In the genomic region with DNA sequence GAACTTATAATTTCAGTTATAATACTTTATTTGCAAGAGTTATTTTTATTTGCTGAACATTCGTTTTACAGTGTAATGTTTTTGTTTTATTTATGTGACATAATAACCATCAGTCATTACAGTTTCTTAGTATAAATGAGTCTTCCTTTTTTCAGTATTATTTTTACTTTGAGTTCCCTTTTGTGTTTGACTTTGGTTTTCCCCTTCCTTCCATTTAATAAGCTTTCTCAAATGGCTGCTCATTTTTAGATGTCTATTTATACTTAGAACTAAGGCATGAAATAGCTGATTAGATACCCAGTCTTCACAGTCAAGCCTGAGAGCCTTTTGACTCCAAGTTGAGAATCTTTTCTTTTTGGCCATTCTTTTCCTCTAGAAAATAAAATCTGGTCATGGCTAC, we compare ENCODE assay signal across 18 cellular contexts.
A peak's percentile ranks its signal among the peaks of the same experiment; 100 is the strongest.
DNase-seq lines count a peak whose midpoint lies in the region; ATAC-seq, FAIRE-seq and TF ChIP-seq lines count a peak whose summit lies in the region.
"Had no signal": no experiment of that assay in that cellular context is flagged by ENCODE, and none has a peak within 500 bp of the region (broad histone marks: within the 10 kb centered on the region; RNA-seq: fewer than 3 reads in every experiment).

No MANE protein-coding gene starts in this region.

- WGBS in H9 (ENCODE audit: extremely low coverage, insufficient read length, low lambda C conversion rate): no CpG with 5 or more reads among the region's 1 CpG

- H3K4me2 ChIP-seq in DOHH2 (ENCODE audit: low read length) (0 out of 2 replicates have a peak overlapping the region, but pooled peaks have one; percentile 12), H9 (ENCODE audit: insufficient read depth, insufficient read length, low read length) (no peak overlapping the region)
- H3K4me2 ChIP-seq: A549 had no signal

- H3K27ac ChIP-seq in DOHH2 (ENCODE audit: low read depth, low read length) (peak overlapping the region; percentile 30), H9 (ENCODE audit: insufficient read length, low read depth, low read length) (no peak overlapping the region)
- H3K27ac ChIP-seq: A549, Peyer's patch had no signal

- ATAC-seq in GM19351 (IDR thresholded peaks at IDR 0.05; ENCODE audit: unreplicated experiment) (peak; percentile 76), memory B cell (ENCODE audit: low read depth) (peak; percentile 37), HG02973 (IDR thresholded peaks at IDR 0.05; ENCODE audit: unreplicated experiment) (no peak)
- ATAC-seq: A549, SK-N-SH treated with all-trans-retinoic acid at 6 μM for 48 hours had no signal

- H2BK20ac ChIP-seq in H9 (ENCODE audit: low read depth, low read length, poor library complexity, severe bottlenecking): no peak overlapping the region

- H3K79me2 ChIP-seq in DOHH2 (ENCODE audit: control insufficient read depth, low read length) (no peaks in the 10 kb centered on the region), H9 (ENCODE audit: insufficient read depth, low read length) (no peaks in the 10 kb centered on the region)

- H4K5ac ChIP-seq in H9 (ENCODE audit: insufficient read length, low read depth, low read length): no peak overlapping the region

- no peaks in the 10 kb centered on the region for H3K36me3 ChIP-seq in DOHH2 (ENCODE audit: control insufficient read depth, low read length)
- H3K36me3 ChIP-seq: Peyer's patch had no signal

- no peak overlapping the region for H3K14ac ChIP-seq in H9 (ENCODE audit: insufficient read depth, low read length)

- TF ChIP-seq CTCF in DOHH2 (IDR thresholded peaks at IDR 0.05; ENCODE audit: low read depth, low read length, poor library complexity, severe bottlenecking) (no peak), H9 (conservative IDR thresholded peaks at IDR 0.05) (no peak)

- H3K27me3 ChIP-seq in DOHH2 (ENCODE audit: control insufficient read depth, low read length): no peaks in the 10 kb centered on the region
- H3K27me3 ChIP-seq in H9 (ENCODE audit: insufficient read depth, low read length): no peaks in the 10 kb centered on the region
- H3K27me3 ChIP-seq: Peyer's patch had no signal

- H3K27me3 Mint-ChIP-seq in IgD-negative memory B cell: no peaks in the 10 kb centered on the region
- no peaks in the 10 kb centered on the region for H3K27me3 Mint-ChIP-seq in memory B cell
- no peaks in the 10 kb centered on the region; the same call in 1 of the 2 replicates for H3K27me3 Mint-ChIP-seq in H9 (ENCODE audit: low read depth)
- H3K27me3 Mint-ChIP-seq: CD4-positive, alpha-beta memory T cell had no signal

- no peaks in the 10 kb centered on the region for H3K9me3 ChIP-seq in DOHH2 (ENCODE audit: control insufficient read depth, insufficient read depth, low read length)
- H3K9me3 ChIP-seq in H9 (ENCODE audit: control insufficient read depth, low read depth, low read length): no peaks in the 10 kb centered on the region
- H3K9me3 ChIP-seq: A549, Peyer's patch had no signal

- H4K91ac ChIP-seq in H9 (ENCODE audit: insufficient read length, low read depth, low read length): no peak overlapping the region

- H3K4me1 ChIP-seq in DOHH2 (ENCODE audit: control insufficient read depth, low read length): peaks cover 29% of the 10 kb centered on the region
- no peaks in the 10 kb centered on the region for H3K4me1 ChIP-seq in H9 (ENCODE audit: insufficient read depth, low read length)
- H3K4me1 ChIP-seq: A549, Peyer's patch had no signal

- no peak overlapping the region for H2BK15ac ChIP-seq in H9 (ENCODE audit: low read depth, low read length)

- no peak for DNase-seq in memory B cell (ENCODE audit: low spot score in 2 of 2)
- DNase-seq in H9: no peak
- no peak for DNase-seq in H54 (ENCODE audit: insufficient read length, low spot score)
- DNase-seq: CD4-positive, alpha-beta memory T cell; DMS79; NCI-H146; NCI-H2227 treated with DMSO at 0.1 percent for 48 hours; NCI-H526 treated with DMSO at 0.1 percent for 48 hours; Peyer's patch; Right ventricle myocardium superior had no signal

- no peak overlapping the region for H3T11ph ChIP-seq in H9 (ENCODE audit: low read length)

- H3K27ac Mint-ChIP-seq in IgD-negative memory B cell (peak overlapping the region; percentile 56 to 95 (median 76)), memory B cell (no peak overlapping the region), H9 (no peak overlapping the region)
- H3K27ac Mint-ChIP-seq: CD4-positive, alpha-beta memory T cell; T-helper 1 cell treated with Interleukin-12 subunit alpha and Interleukin-12 subunit beta and Interleukin-4 antibody, amounts not matched to agents 30 μg/mL and 1 μg/mL, for 36 hours had no signal

- H3K9me2 ChIP-seq in DOHH2 (replicated peaks; ENCODE audit: control insufficient read depth, low read length): no peaks in the 10 kb centered on the region

- H3K9me3 Mint-ChIP-seq in IgD-negative memory B cell (peaks cover under 1 to 7% (median 1%) of the 10 kb centered on the region in 3 donors), memory B cell (peaks cover 6% of the 10 kb centered on the region), H9 (no peaks in the 10 kb centered on the region; a peak in 1 of 5 replicates)

- no peak overlapping the region for H2BK5ac ChIP-seq in H9 (ENCODE audit: insufficient read length, low read length)

- H3K4ac ChIP-seq in H9 (ENCODE audit: low read depth, low read length): no peak overlapping the region

- no peak overlapping the region for H3K9ac ChIP-seq in H9 (ENCODE audit: extremely low read depth, insufficient read length, low read length)

- H3K4me3 Mint-ChIP-seq in IgD-negative memory B cell: peak overlapping the region; percentile 29 to 93 (median 38)
- no peak overlapping the region for H3K4me3 Mint-ChIP-seq in memory B cell
- no peak overlapping the region for H3K4me3 Mint-ChIP-seq in H9
- H3K4me3 Mint-ChIP-seq: CD4-positive, alpha-beta memory T cell; T-helper 1 cell treated with Interleukin-12 subunit alpha and Interleukin-12 subunit beta and Interleukin-4 antibody, amounts not matched to agents 30 μg/mL and 1 μg/mL, for 36 hours had no signal

- no peak overlapping the region for H2AK5ac ChIP-seq in H9 (ENCODE audit: insufficient read length, low read length)

- H3K36me3 Mint-ChIP-seq in IgD-negative memory B cell: peaks cover 4% of the 10 kb centered on the region
- H3K36me3 Mint-ChIP-seq in memory B cell: no peaks in the 10 kb centered on the region
- H3K36me3 Mint-ChIP-seq in H9 (ENCODE audit: insufficient read depth in 1 of 3, low read depth in 3 of 3): no peaks in the 10 kb centered on the region; a peak in 1 of 7 replicates
- H3K36me3 Mint-ChIP-seq: CD4-positive, alpha-beta memory T cell had no signal

- H3K4me3 ChIP-seq in DOHH2 (ENCODE audit: low read length): no peak overlapping the region
- H3K4me3 ChIP-seq: A549, Peyer's patch had no signal

- H3K23ac ChIP-seq in H9 (ENCODE audit: insufficient read length, low read depth, low read length): no peak overlapping the region

- no peak overlapping the region for H3K56ac ChIP-seq in H9 (ENCODE audit: insufficient read length, low read depth, low read length)

- no peaks in the 10 kb centered on the region for H3K23me2 ChIP-seq in H9 (ENCODE audit: insufficient read length, low read depth, low read length, poor library complexity, severe bottlenecking)

- no peak for FAIRE-seq in H54 (lab: Jason Lieb, UNC)
- FAIRE-seq: A549, G401.6 had no signal

- H3K4me1 Mint-ChIP-seq in IgD-negative memory B cell (peaks cover 24 to 40% (median 28%) of the 10 kb centered on the region in 3 donors), memory B cell (peaks cover 4% of the 10 kb centered on the region), H9 (no peaks in the 10 kb centered on the region)
- H3K4me1 Mint-ChIP-seq: CD4-positive, alpha-beta memory T cell had no signal

- no peak for TF ChIP-seq POLR2A in H54 (IDR thresholded peaks at IDR 0.05; ENCODE audit: low read depth, low read length)

- H2BK12ac ChIP-seq in H9 (ENCODE audit: insufficient read length, low read depth, low read length): no peak overlapping the region

- H3F3A ChIP-seq in DOHH2 (ENCODE audit: control insufficient read depth, insufficient read depth): no peaks in the 10 kb centered on the region

- H2AFZ ChIP-seq in H9 (ENCODE audit: low read length): no peak overlapping the region

- H4K8ac ChIP-seq in H9 (replicated peaks; ENCODE audit: insufficient read length, low read depth, low read length): no peak overlapping the region

- no peak overlapping the region for H3K18ac ChIP-seq in H9 (ENCODE audit: insufficient read length, low read depth, low read length)

- H4K20me1 ChIP-seq in DOHH2 (ENCODE audit: control insufficient read depth, insufficient read depth, low read depth, low read length) (no peaks in the 10 kb centered on the region), H9 (ENCODE audit: control insufficient read depth, insufficient read depth, insufficient read length) (no peaks in the 10 kb centered on the region)

- H3K79me1 ChIP-seq in H9 (ENCODE audit: insufficient read depth, low read depth, low read length, poor library complexity, severe bottlenecking): no peaks in the 10 kb centered on the region

- no peak overlapping the region for H2BK120ac ChIP-seq in H9 (ENCODE audit: low read depth, low read length, poor library complexity, severe bottlenecking)

Comparison
In these comparisons a context has a peak if more than half of its experiments do, and no peak if none do; other contexts are left out.
1. H3K27ac Mint-ChIP-seq: peak in IgD-negative memory B cell (3 of 3); none in memory B cell (single experiment) and H9 (0 of 3).
2. H3K4me3 Mint-ChIP-seq: peak in IgD-negative memory B cell (4 of 4); none in memory B cell (single experiment) and H9 (0 of 2).